Comparison of ENCODE assay signal across 25 cellular contexts in genomic region chrX:73922856-73923429, GRCh38.
DNase-seq lines count a peak whose midpoint lies in the region; ATAC-seq and TF ChIP-seq lines count a peak whose summit lies in the region.
"Had no signal": no experiment of that assay in that cellular context is flagged by ENCODE, and none has a peak within 500 bp of the region (broad histone marks: within the 10 kb centered on the region; RNA-seq: fewer than 3 reads in every experiment).

No MANE protein-coding gene starts in this region.

- H3K9ac ChIP-seq in SK-N-MC (ENCODE audit: insufficient read length) = no peak overlapping the region
- H3K9ac ChIP-seq: BLaER1 treated with 17β-estradiol and CSF1 and Interleukin-3, amounts not matched to agents 10 nM and 100 nM had no signal

- peak overlapping the region; percentile 8 for H3K27ac Mint-ChIP-seq in MCF 10A (ENCODE audit: low read depth, unreplicated experiment)
- H3K27ac Mint-ChIP-seq: activated CD8-positive, alpha-beta T cell treated with anti-CD3 and anti-CD28 coated beads for 36 hours; activated naive CD4-positive, alpha-beta T cell treated with anti-CD3 and anti-CD28 coated beads, Interleukin-2, amount 10 ng/mL, durations not matched to agents 7 days and 5 days; effector memory CD8-positive, alpha-beta T cell; IgD-negative memory B cell; T-helper 17 cell had no signal

- H3K9me2 ChIP-seq in PC-9 (ENCODE audit: insufficient read depth) = no peaks in the 10 kb centered on the region

- no TSS peak for BruUV-seq in MCF 10A (replicated peaks; lab: Mats Ljungman, UMichigan)
- BruUV-seq in PC-9 (replicated peaks; lab: Mats Ljungman, UMichigan) = no TSS peak

- H4K20me1 ChIP-seq in PC-9 (ENCODE audit: insufficient read depth) = no peaks in the 10 kb centered on the region
- H4K20me1 ChIP-seq: BLaER1 treated with 17β-estradiol and CSF1 and Interleukin-3, amounts not matched to agents 10 nM and 100 nM had no signal

- H3K36me3 Mint-ChIP-seq in MCF 10A (ENCODE audit: insufficient read depth, unreplicated experiment) = no peaks in the 10 kb centered on the region
- H3K36me3 Mint-ChIP-seq: activated naive CD4-positive, alpha-beta T cell treated with anti-CD3 and anti-CD28 coated beads, Interleukin-2, amount 10 ng/mL, durations not matched to agents 7 days and 5 days; IgD-negative memory B cell had no signal

- H3K27ac ChIP-seq in breast epithelium (no peak overlapping the region), SK-N-MC (peak overlapping the region; percentile 53), esophagus muscularis mucosa (replicated peaks in 1 of 4) (no peak overlapping the region), PC-9 (no peak overlapping the region)
- H3K27ac ChIP-seq: BLaER1 treated with 17β-estradiol and CSF1 and Interleukin-3, amounts not matched to agents 10 nM and 100 nM; hepatocyte; uterus had no signal

- no peak for TF ChIP-seq EP300 in esophagus muscularis mucosa (IDR thresholded peaks at IDR 0.05)

- TF ChIP-seq CTCF in MCF 10A (IDR thresholded peaks at IDR 0.05; ENCODE audit: unreplicated experiment) (no peak), breast epithelium (IDR thresholded peaks at IDR 0.05) (no peak), fibroblast of mammary gland (conservative IDR thresholded peaks at IDR 0.05; ENCODE audit: control insufficient read depth, insufficient read depth, low read depth, low read length) (no peak), esophagus muscularis mucosa (IDR thresholded peaks at IDR 0.05) (no peak), PC-9 (conservative IDR thresholded peaks at IDR 0.05) (no peak)

- no peaks in the 10 kb centered on the region for H3K27me3 Mint-ChIP-seq in MCF 10A (ENCODE audit: insufficient read depth, unreplicated experiment)
- H3K27me3 Mint-ChIP-seq: activated CD8-positive, alpha-beta T cell treated with anti-CD3 and anti-CD28 coated beads for 36 hours; activated naive CD4-positive, alpha-beta T cell treated with anti-CD3 and anti-CD28 coated beads, Interleukin-2, amount 10 ng/mL, durations not matched to agents 7 days and 5 days; effector memory CD8-positive, alpha-beta T cell; IgD-negative memory B cell; T-helper 17 cell had no signal

- no peak overlapping the region for H3K4me2 ChIP-seq in PC-9
- H3K4me2 ChIP-seq: BLaER1 treated with 17β-estradiol and CSF1 and Interleukin-3, amounts not matched to agents 10 nM and 100 nM; hepatocyte had no signal

- H3F3A ChIP-seq in PC-9 (ENCODE audit: insufficient read depth, low read depth) = no peaks in the 10 kb centered on the region

- intact Hi-C loops in MCF 10A (cut with micrococcal nuclease) = loop anchor here (10.0 kb wide), 1 partner anchor 48 kb away; no protein-coding TSS in a partner anchor
- intact Hi-C loops in breast epithelium (cut with DNase I; ENCODE audit: low total_unique reads) = no loop called here
- intact Hi-C loops in esophagus muscularis mucosa (cut with DNase I) = no loop called here
- intact Hi-C loops in PC-9 (cut with micrococcal nuclease; ENCODE audit: unreplicated experiment) = no loop called here

- H3K9me3 ChIP-seq in breast epithelium (no peaks in the 10 kb centered on the region), SK-N-MC (ENCODE audit: low read depth, low read length) (no peaks in the 10 kb centered on the region), esophagus muscularis mucosa (no peaks in the 10 kb centered on the region), PC-9 (ENCODE audit: insufficient read depth, low read depth) (no peaks in the 10 kb centered on the region)
- H3K9me3 ChIP-seq: BLaER1 treated with 17β-estradiol and CSF1 and Interleukin-3, amounts not matched to agents 10 nM and 100 nM; uterus had no signal

- H3K36me3 ChIP-seq in breast epithelium (no peaks in the 10 kb centered on the region), SK-N-MC (ENCODE audit: insufficient read depth, low read length) (no peaks in the 10 kb centered on the region), esophagus muscularis mucosa (no peaks in the 10 kb centered on the region), PC-9 (ENCODE audit: low read depth) (no peaks in the 10 kb centered on the region)
- H3K36me3 ChIP-seq: BLaER1 treated with 17β-estradiol and CSF1 and Interleukin-3, amounts not matched to agents 10 nM and 100 nM; uterus had no signal

- CTCF ChIA-PET in MCF 10A (lab: Yijun Ruan, JAX) (interaction anchor here (0.6 to 1.3 kb wide), 2 partner anchors 21 to 24 kb away, joined by 3 to 4 read pairs; no protein-coding TSS in a partner anchor), PC-9 (lab: Charles Lee) (interaction anchor here (0.6 kb wide), 1 partner anchor 459 kb away, joined by 3 read pairs; no protein-coding TSS in a partner anchor)

- peak; percentile 60 for DNase-seq in MCF 10A (ENCODE audit: unreplicated experiment)
- no peak for DNase-seq in breast epithelium (ENCODE audit: low spot score in 2 of 2)
- no peak for DNase-seq in SK-N-MC (ENCODE audit: low read depth, low spot score)
- DNase-seq in fibroblast of mammary gland (ENCODE audit: low read depth) = peak; percentile 59
- DNase-seq in esophagus muscularis mucosa (ENCODE audit: extremely low spot score) = no peak
- no peak for DNase-seq in PC-9
- DNase-seq in Kasumi-1 (lab: John Stamatoyannopoulos, UW) = no peak
- DNase-seq: activated CD8-positive, alpha-beta T cell treated with anti-CD3 and anti-CD28 coated beads for 36 hours; activated naive CD4-positive, alpha-beta T cell treated with anti-CD3 and anti-CD28 coated beads, Interleukin-2, amount 10 ng/mL, durations not matched to agents 7 days and 5 days; activated T-cell treated with anti-CD3 and anti-CD28 coated beads, Interleukin-2, amount 50 U/mL, for 1 hour; aorta; effector memory CD8-positive, alpha-beta T cell; islet precursor cell; NCI-H1694 treated with DMSO at 0.1 percent for 48 hours; NCI-H69; nucleus accumbens; retina; SIG-M5; substantia nigra; T-helper 17 cell; uterus had no signal

- POLR2A ChIA-PET in MCF 10A (lab: Yijun Ruan, JAX) (interaction anchor here (0.7 to 1.2 kb wide), 2 partner anchors 22 to 48 kb away, joined by 3 to 5 read pairs; no protein-coding TSS in a partner anchor), PC-9 (lab: Charles Lee; ENCODE audit: unreplicated experiment) (no interaction called here)

- H3K4me3 ChIP-seq in breast epithelium (no peak overlapping the region), SK-N-MC (peak overlapping the region; percentile 10), fibroblast of mammary gland (ENCODE audit: control insufficient read depth, low read depth, low read length) (no peak overlapping the region), esophagus muscularis mucosa (no peak overlapping the region), PC-9 (no peak overlapping the region)
- H3K4me3 ChIP-seq: BLaER1 treated with 17β-estradiol and CSF1 and Interleukin-3, amounts not matched to agents 10 nM and 100 nM; hepatocyte; uterus had no signal

- no peak overlapping the region for H2AFZ ChIP-seq in PC-9
- H2AFZ ChIP-seq: hepatocyte had no signal

- TF ChIP-seq POLR2A in breast epithelium (IDR thresholded peaks at IDR 0.05) (no peak), esophagus muscularis mucosa (IDR thresholded peaks at IDR 0.05; ENCODE audit: low read depth) (no peak)

- H3K9me3 Mint-ChIP-seq in MCF 10A (ENCODE audit: unreplicated experiment) = no peaks in the 10 kb centered on the region
- H3K9me3 Mint-ChIP-seq: activated CD8-positive, alpha-beta T cell treated with anti-CD3 and anti-CD28 coated beads for 36 hours; activated naive CD4-positive, alpha-beta T cell treated with anti-CD3 and anti-CD28 coated beads, Interleukin-2, amount 10 ng/mL, durations not matched to agents 7 days and 5 days; effector memory CD8-positive, alpha-beta T cell; IgD-negative memory B cell had no signal

- no peak for ATAC-seq in HG02885 (IDR thresholded peaks at IDR 0.05; ENCODE audit: poor library complexity, unreplicated experiment)
- ATAC-seq: activated CD8-positive, alpha-beta T cell treated with anti-CD3 and anti-CD28 coated beads for 36 hours; effector memory CD8-positive, alpha-beta T cell; T-helper 17 cell had no signal

- H3K4me1 Mint-ChIP-seq in MCF 10A (ENCODE audit: insufficient read depth, unreplicated experiment) = peaks cover 4% of the 10 kb centered on the region
- H3K4me1 Mint-ChIP-seq: activated naive CD4-positive, alpha-beta T cell treated with anti-CD3 and anti-CD28 coated beads, Interleukin-2, amount 10 ng/mL, durations not matched to agents 7 days and 5 days; IgD-negative memory B cell; T-helper 17 cell had no signal

- 92% methylated on average over 1 of the region's 1 CpG for WGBS in esophagus muscularis mucosa

- H3K4me1 ChIP-seq in breast epithelium = no peaks in the 10 kb centered on the region
- H3K4me1 ChIP-seq in esophagus muscularis mucosa = no peaks in the 10 kb centered on the region
- H3K4me1 ChIP-seq in PC-9 (replicated peaks; ENCODE audit: insufficient read depth) = peaks cover 2% of the 10 kb centered on the region
- H3K4me1 ChIP-seq: uterus had no signal

- H3K27me3 ChIP-seq in breast epithelium (no peaks in the 10 kb centered on the region), esophagus muscularis mucosa (no peaks in the 10 kb centered on the region), PC-9 (ENCODE audit: insufficient read depth, low read depth) (no peaks in the 10 kb centered on the region)
- H3K27me3 ChIP-seq: BLaER1 treated with 17β-estradiol and CSF1 and Interleukin-3, amounts not matched to agents 10 nM and 100 nM; hepatocyte; uterus had no signal

- no peaks in the 10 kb centered on the region for H3K79me2 ChIP-seq in PC-9 (ENCODE audit: low read depth)
- H3K79me2 ChIP-seq: hepatocyte had no signal

- H3K4me3 Mint-ChIP-seq in MCF 10A (ENCODE audit: unreplicated experiment) = no peak overlapping the region
- H3K4me3 Mint-ChIP-seq: activated CD8-positive, alpha-beta T cell treated with anti-CD3 and anti-CD28 coated beads for 36 hours; activated naive CD4-positive, alpha-beta T cell treated with anti-CD3 and anti-CD28 coated beads, Interleukin-2, amount 10 ng/mL, durations not matched to agents 7 days and 5 days; effector memory CD8-positive, alpha-beta T cell; IgD-negative memory B cell; T-helper 17 cell had no signal

Comparison
In these comparisons a context has a peak if more than half of its experiments do, and no peak if none do; other contexts are left out.
1. DNase-seq: peak in MCF 10A (single experiment) and fibroblast of mammary gland (single experiment); none in breast epithelium (0 of 2), SK-N-MC (single experiment), esophagus muscularis mucosa (single experiment), PC-9 (0 of 2) and Kasumi-1 (0 of 2).